22 cellular contexts compared by ENCODE assay signal in genomic region chr11:34256591-34256990, GRCh38.
"Had no signal": no experiment of that assay in that cellular context is flagged by ENCODE, and none has a peak within 500 bp of the region (broad histone marks: within the 10 kb centered on the region; RNA-seq: fewer than 3 reads in every experiment).

No MANE protein-coding gene starts in this region.

- H3K27ac ChIP-seq: esophagus squamous epithelium, gastrocnemius medialis, neutrophil, pancreas, right lobe of liver, suprapubic skin had no signal

- H3K27ac Mint-ChIP-seq: activated naive CD4-positive, alpha-beta T cell treated with anti-CD3 and anti-CD28 coated beads, Interleukin-2, amount 50 U/mL, for 24 hours; brain; mesothelial cell of epicardium; stimulated activated effector memory CD8-positive, alpha-beta T cell treated with anti-CD3 and anti-CD28 coated beads, Interleukin-12 subunit alpha, Interleukin-12 subunit beta, amount 100 ng/mL, for 72 hours; stimulated activated naive CD8-positive, alpha-beta T cell treated with anti-CD3 and anti-CD28 coated beads, Interleukin-15, amount 100 ng/mL, for 72 hours; WTC11 had no signal

- H3K27me3 Mint-ChIP-seq: activated naive CD4-positive, alpha-beta T cell treated with anti-CD3 and anti-CD28 coated beads, Interleukin-2, amount 50 U/mL, for 24 hours; stimulated activated naive CD8-positive, alpha-beta T cell treated with anti-CD3 and anti-CD28 coated beads, Interleukin-15, amount 100 ng/mL, for 72 hours had no signal

- ATAC-seq: gastrocnemius medialis; left colon; naive thymus-derived CD8-positive, alpha-beta T cell; pancreas; right lobe of liver; stimulated activated effector memory CD8-positive, alpha-beta T cell treated with anti-CD3 and anti-CD28 coated beads, Interleukin-12 subunit alpha, Interleukin-12 subunit beta, amount 100 ng/mL, for 72 hours; stimulated activated naive CD8-positive, alpha-beta T cell treated with anti-CD3 and anti-CD28 coated beads, Interleukin-15, amount 100 ng/mL, for 72 hours; WTC11 had no signal

- H3K36me3 Mint-ChIP-seq: activated naive CD4-positive, alpha-beta T cell treated with anti-CD3 and anti-CD28 coated beads, Interleukin-2, amount 50 U/mL, for 24 hours; brain; mesothelial cell of epicardium; naive thymus-derived CD8-positive, alpha-beta T cell; stimulated activated effector memory CD8-positive, alpha-beta T cell treated with anti-CD3 and anti-CD28 coated beads, Interleukin-12 subunit alpha, Interleukin-12 subunit beta, amount 100 ng/mL, for 72 hours; WTC11 had no signal

- H3K9me3 ChIP-seq: esophagus squamous epithelium, gastrocnemius medialis, neutrophil, pancreas, right lobe of liver, suprapubic skin had no signal

- H3K4me3 ChIP-seq: coronary artery, esophagus squamous epithelium, gastrocnemius medialis, pancreas, right lobe of liver, suprapubic skin had no signal

- H3K4me3 Mint-ChIP-seq: activated naive CD4-positive, alpha-beta T cell treated with anti-CD3 and anti-CD28 coated beads, Interleukin-2, amount 50 U/mL, for 24 hours; brain; mesothelial cell of epicardium; naive thymus-derived CD8-positive, alpha-beta T cell; stimulated activated effector memory CD8-positive, alpha-beta T cell treated with anti-CD3 and anti-CD28 coated beads, Interleukin-12 subunit alpha, Interleukin-12 subunit beta, amount 100 ng/mL, for 72 hours; stimulated activated naive CD8-positive, alpha-beta T cell treated with anti-CD3 and anti-CD28 coated beads, Interleukin-15, amount 100 ng/mL, for 72 hours; WTC11 had no signal

- H3K27me3 ChIP-seq: esophagus squamous epithelium, gastrocnemius medialis, neutrophil, pancreas, right lobe of liver, suprapubic skin had no signal

- H3K4me1 ChIP-seq: right lobe of liver had no signal

- H3K9me3 Mint-ChIP-seq: activated naive CD4-positive, alpha-beta T cell treated with anti-CD3 and anti-CD28 coated beads, Interleukin-2, amount 50 U/mL, for 24 hours; mesothelial cell of epicardium; naive thymus-derived CD8-positive, alpha-beta T cell; stimulated activated effector memory CD8-positive, alpha-beta T cell treated with anti-CD3 and anti-CD28 coated beads, Interleukin-12 subunit alpha, Interleukin-12 subunit beta, amount 100 ng/mL, for 72 hours; stimulated activated naive CD8-positive, alpha-beta T cell treated with anti-CD3 and anti-CD28 coated beads, Interleukin-15, amount 100 ng/mL, for 72 hours; WTC11 had no signal

- DNase-seq: activated gamma-delta T cell treated with Interleukin-2 at 50 U/mL for 16 hours; activated T-cell treated with anti-CD3 and anti-CD28 coated beads, Interleukin-2, amount 50 U/mL, for 1 hour; anterior cingulate cortex; esophagus squamous epithelium; gastrocnemius medialis; left colon; naive thymus-derived CD8-positive, alpha-beta T cell; pancreas; right lobe of liver; small intestine; stimulated activated CD4-positive, alpha-beta T cell treated with anti-CD3 and anti-CD28 coated beads, Interleukin-2, amount 100 ng/mL, for 24 hours; stimulated activated naive CD8-positive, alpha-beta T cell treated with anti-CD3 and anti-CD28 coated beads, Interleukin-15, amount 100 ng/mL, for 72 hours; T-helper 9 cell; trophoblast cell had no signal

- H3K36me3 ChIP-seq: esophagus squamous epithelium, gastrocnemius medialis, neutrophil, pancreas, right lobe of liver, suprapubic skin had no signal
